Comparison of ENCODE assay signal across 1 cellular context in the genomic region with DNA sequence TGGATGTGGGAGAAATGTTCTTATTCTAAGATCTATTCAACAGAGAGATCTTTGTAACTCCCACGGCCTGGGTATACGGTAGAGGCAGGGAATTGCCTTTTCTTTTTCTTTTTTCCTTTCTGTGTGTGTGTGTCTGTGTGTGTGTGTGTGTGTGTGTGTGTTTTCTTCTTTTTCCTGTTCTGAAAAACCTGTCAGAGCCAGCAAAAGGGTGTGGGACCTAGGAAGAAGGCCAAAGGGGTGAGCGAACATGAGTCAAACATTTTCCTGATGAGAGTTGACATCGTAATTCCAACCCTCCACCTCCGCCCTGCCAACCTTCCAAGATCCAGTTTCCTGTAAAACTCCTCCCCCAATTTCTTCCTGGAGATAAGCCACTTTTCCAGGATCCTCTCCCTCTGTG.
TF ChIP-seq lines count a peak whose summit lies in the region.

No MANE protein-coding gene starts in this region.

TF ChIP-seq in endothelial cell of umbilical vein, 7 proteins besides CTCF, POLR2A, EP300 and RAD21:
- TF ChIP-seq MYC (IDR thresholded peaks at IDR 0.05; ENCODE audit: low read depth, low read length) (no peak), FOS (IDR thresholded peaks at IDR 0.05; ENCODE audit: borderline replicate concordance, insufficient read depth, low read length) (peak; percentile 86), JUN (IDR thresholded peaks at IDR 0.05; ENCODE audit: borderline replicate concordance, insufficient read depth, insufficient read length, low read depth) (peak; percentile 44), POLR2AphosphoS5 (IDR thresholded peaks at IDR 0.05; ENCODE audit: insufficient read depth, low read depth, low read length) (peak; percentile 40), EZH2 (IDR thresholded peaks at IDR 0.05; ENCODE audit: borderline replicate concordance, low read depth, low read length, severe bottlenecking) (no peak), GATA2 (IDR thresholded peaks at IDR 0.05; ENCODE audit: insufficient read depth, insufficient read length, low read depth, low read length) (peak; percentile 79)
- TF ChIP-seq, protein P1, sequence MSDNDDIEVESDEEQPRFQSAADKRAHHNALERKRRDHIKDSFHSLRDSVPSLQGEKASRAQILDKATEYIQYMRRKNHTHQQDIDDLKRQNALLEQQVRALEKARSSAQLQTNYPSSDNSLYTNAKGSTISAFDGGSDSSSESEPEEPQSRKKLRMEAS (IDR thresholded peaks at IDR 0.05; ENCODE audit: insufficient read depth, insufficient read length), result no peak
